9 cellular contexts compared by ENCODE assay signal in genomic region chr15:45157974-45158373, GRCh38. TPM values are rescaled to one million over a fixed set of nuclear protein-coding genes. Genes with fewer than 3 reads are reported as not detected.
A peak's percentile ranks its signal among the peaks of the same experiment; 100 is the strongest.
DNase-seq lines count a peak whose midpoint lies in the region; TF ChIP-seq lines count a peak whose summit lies in the region.
"Had no signal": no experiment of that assay in that cellular context is flagged by ENCODE, and none has a peak within 500 bp of the region (broad histone marks: within the 10 kb centered on the region; RNA-seq: fewer than 3 reads in every experiment).

No MANE protein-coding gene starts in this region.

- intact Hi-C loops in Calu3 (cut with micrococcal nuclease; ENCODE audit: unreplicated experiment): no loop called here

- H3K4me3 ChIP-seq in NB4 (ENCODE audit: low read depth, low read length): no peak overlapping the region

- H3K27ac ChIP-seq in layer of hippocampus (ENCODE audit: low read depth, low read length): peak overlapping the region; percentile 62

- DNase-seq in Ammon's horn (ENCODE audit: low spot score) (peak; percentile 92), NB4 (ENCODE audit: low read depth) (peak; percentile 31), dedifferentiated amniotic fluid mesenchymal stem cell (ENCODE audit: extremely low spot score) (peak; percentile 74), Calu3 (no peak), activated gamma-delta T cell (lab: John Stamatoyannopoulos, UW) (no peak), NCI-H82 treated with DMSO at 0.1 percent for 48 hours (lab: John Stamatoyannopoulos, UW; ENCODE audit: unreplicated experiment) (no peak), erythroblast (lab: John Stamatoyannopoulos, UW) (no peak)
- DNase-seq: GF-D8 had no signal

- H3K9me3 Mint-ChIP-seq in Calu3 (ENCODE audit: low read depth, unreplicated experiment): no peaks in the 10 kb centered on the region

- TF ChIP-seq CTCF in NB4 (IDR thresholded peaks at IDR 0.05; ENCODE audit: low read depth, low read length) (no peak), Calu3 (IDR thresholded peaks at IDR 0.05; ENCODE audit: unreplicated experiment) (no peak)

- no TSS peak for BruUV-seq in Calu3 (replicated peaks; lab: Mats Ljungman, UMichigan)

- H3K27me3 Mint-ChIP-seq in Calu3 (ENCODE audit: unreplicated experiment): no peaks in the 10 kb centered on the region

- CTCF ChIA-PET in Calu3 (lab: Charles Lee): interaction anchor here (0.6 to 1.4 kb wide), 2 partner anchors 20 to 40 kb away, joined by 3 read pairs; no protein-coding TSS in a partner anchor

- TF ChIP-seq POLR2A in NB4 (IDR thresholded peaks at IDR 0.05; ENCODE audit: extremely low read depth, insufficient read length) (no peak), erythroblast (IDR thresholded peaks at IDR 0.05; ENCODE audit: low read length) (no peak)

- no peaks in the 10 kb centered on the region for H3K36me3 Mint-ChIP-seq in Calu3 (ENCODE audit: insufficient read depth, unreplicated experiment)

- H3K27me3 ChIP-seq in layer of hippocampus (ENCODE audit: control insufficient read depth, insufficient read depth, low read length): no peaks in the 10 kb centered on the region

- H3K4me1 Mint-ChIP-seq in Calu3 (ENCODE audit: low read depth, unreplicated experiment): peaks cover 9% of the 10 kb centered on the region

- no peak overlapping the region for H3K4me3 Mint-ChIP-seq in Calu3 (ENCODE audit: low read depth, unreplicated experiment)

- H3K27ac Mint-ChIP-seq in Calu3 (ENCODE audit: unreplicated experiment): no peak overlapping the region

RNA-seq across cellular contexts. Expression of gene DUOX1, which starts 28.2 kb away (rescaled TPM):
- 1.2 and 1.4 TPM in 2 replicates for total RNA-seq in Calu3 (2022)

RNA-seq across cellular contexts. Expression of gene DUOXA1, which starts 28.3 kb away (rescaled TPM):
- not detected in 2 replicates for total RNA-seq in Calu3 (2022)

RNA-seq across cellular contexts. Expression of gene SHF, which starts 29.8 kb away (rescaled TPM):
- 6.0 and 7.3 TPM in 2 replicates for total RNA-seq in Calu3 (2022)

RNA-seq across cellular contexts. Expression of gene DUOXA2, which starts 43.8 kb away (rescaled TPM):
- 0.34 TPM in 1 of 2 replicates, not detected in the other for total RNA-seq in Calu3 (2022)

RNA-seq across cellular contexts. Expression of gene DUOX2, which starts 44.0 kb away (rescaled TPM):
- total RNA-seq in Calu3 (2022): 0.21 and 1.2 TPM in 2 replicates

Comparison
In these comparisons a context has a peak if more than half of its experiments do, and no peak if none do; other contexts are left out.
1. DNase-seq: peak in Ammon's horn (single experiment), NB4 (single experiment) and dedifferentiated amniotic fluid mesenchymal stem cell (single experiment); none in Calu3 (single experiment), activated gamma-delta T cell (single experiment), NCI-H82 treated with DMSO at 0.1 percent for 48 hours (single experiment) and erythroblast (0 of 2).